In genomic region chr12:101707131-101707782, GRCh38 we compare ENCODE assay signal across 1 cellular context.
TF ChIP-seq lines count a peak whose summit lies in the region.

No MANE protein-coding gene starts in this region.

TF ChIP-seq in K562, 482 proteins besides CTCF, POLR2A, EP300 and RAD21 (continues in another document):
- no peak for TF ChIP-seq ZBTB5 (IDR thresholded peaks at IDR 0.05)
- TF ChIP-seq, protein P1, sequence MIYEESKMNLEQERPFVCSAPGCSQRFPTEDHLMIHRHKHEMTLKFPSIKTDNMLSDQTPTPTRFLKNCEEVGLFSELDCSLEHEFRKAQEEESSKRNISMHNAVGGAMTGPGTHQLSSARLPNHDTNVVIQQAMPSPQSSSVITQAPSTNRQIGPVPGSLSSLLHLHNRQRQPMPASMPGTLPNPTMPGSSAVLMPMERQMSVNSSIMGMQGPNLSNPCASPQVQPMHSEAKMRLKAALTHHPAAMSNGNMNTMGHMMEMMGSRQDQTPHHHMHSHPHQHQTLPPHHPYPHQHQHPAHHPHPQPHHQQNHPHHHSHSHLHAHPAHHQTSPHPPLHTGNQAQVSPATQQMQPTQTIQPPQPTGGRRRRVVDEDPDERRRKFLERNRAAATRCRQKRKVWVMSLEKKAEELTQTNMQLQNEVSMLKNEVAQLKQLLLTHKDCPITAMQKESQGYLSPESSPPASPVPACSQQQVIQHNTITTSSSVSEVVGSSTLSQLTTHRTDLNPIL (CRISPR knock-in tag; IDR thresholded peaks at IDR 0.05), result no peak
- peak; percentile 81 for TF ChIP-seq SMARCA4 (IDR thresholded peaks at IDR 0.05)
- TF ChIP-seq KLF13 (tag; IDR thresholded peaks at IDR 0.05; ENCODE audit: borderline replicate concordance, low read depth), result no peak
- TF ChIP-seq ZNF3 (CRISPR knock-in tag; IDR thresholded peaks at IDR 0.05), result no peak
- no peak for TF ChIP-seq POLR3G (IDR thresholded peaks at IDR 0.05; ENCODE audit: extremely low read depth, insufficient read length, insufficient replicate concordance)
- no peak for TF ChIP-seq PHB2 (IDR thresholded peaks at IDR 0.05; ENCODE audit: low read depth)
- no peak for TF ChIP-seq IFI16 (CRISPR knock-in tag; IDR thresholded peaks at IDR 0.05)
- TF ChIP-seq KAT8 (IDR thresholded peaks at IDR 0.05; ENCODE audit: low read depth), result no peak
- no peak for TF ChIP-seq POLR3A (IDR thresholded peaks at IDR 0.05; ENCODE audit: borderline replicate concordance, extremely low read depth, insufficient read depth, insufficient read length)
- no peak for TF ChIP-seq GABPA (tag; conservative IDR thresholded peaks at IDR 0.05; ENCODE audit: low read depth)
- TF ChIP-seq ZNF778 (CRISPR knock-in tag; IDR thresholded peaks at IDR 0.05), result no peak
- peak in 1 of 2 experiments; percentile 41; a peak in 1 of 4 replicates for TF ChIP-seq RCOR1 (IDR thresholded peaks at IDR 0.05; ENCODE audit: borderline replicate concordance in 1 of 2, low read depth in 2 of 2, low read length in 2 of 2)
- peak; percentile 81 for TF ChIP-seq ARID1B (IDR thresholded peaks at IDR 0.05)
- no peak for TF ChIP-seq FOXJ2 (tag; IDR thresholded peaks at IDR 0.05)
- TF ChIP-seq, protein P2, sequence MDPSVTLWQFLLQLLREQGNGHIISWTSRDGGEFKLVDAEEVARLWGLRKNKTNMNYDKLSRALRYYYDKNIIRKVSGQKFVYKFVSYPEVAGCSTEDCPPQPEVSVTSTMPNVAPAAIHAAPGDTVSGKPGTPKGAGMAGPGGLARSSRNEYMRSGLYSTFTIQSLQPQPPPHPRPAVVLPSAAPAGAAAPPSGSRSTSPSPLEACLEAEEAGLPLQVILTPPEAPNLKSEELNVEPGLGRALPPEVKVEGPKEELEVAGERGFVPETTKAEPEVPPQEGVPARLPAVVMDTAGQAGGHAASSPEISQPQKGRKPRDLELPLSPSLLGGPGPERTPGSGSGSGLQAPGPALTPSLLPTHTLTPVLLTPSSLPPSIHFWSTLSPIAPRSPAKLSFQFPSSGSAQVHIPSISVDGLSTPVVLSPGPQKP (CRISPR knock-in tag; IDR thresholded peaks at IDR 0.05), result no peak
- TF ChIP-seq ZFP1 (CRISPR knock-in tag; IDR thresholded peaks at IDR 0.05), result no peak
- no peak for TF ChIP-seq CCNT2 (IDR thresholded peaks at IDR 0.05; ENCODE audit: borderline replicate concordance, extremely low read depth, insufficient read length, low read depth, low read length)
- no peak for TF ChIP-seq HOXB6 (CRISPR knock-in tag; IDR thresholded peaks at IDR 0.05; ENCODE audit: borderline replicate concordance)
- TF ChIP-seq, protein P3, sequence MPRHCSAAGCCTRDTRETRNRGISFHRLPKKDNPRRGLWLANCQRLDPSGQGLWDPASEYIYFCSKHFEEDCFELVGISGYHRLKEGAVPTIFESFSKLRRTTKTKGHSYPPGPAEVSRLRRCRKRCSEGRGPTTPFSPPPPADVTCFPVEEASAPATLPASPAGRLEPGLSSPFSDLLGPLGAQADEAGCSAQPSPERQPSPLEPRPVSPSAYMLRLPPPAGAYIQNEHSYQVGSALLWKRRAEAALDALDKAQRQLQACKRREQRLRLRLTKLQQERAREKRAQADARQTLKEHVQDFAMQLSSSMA (CRISPR knock-in tag; IDR thresholded peaks at IDR 0.05), result no peak
- TF ChIP-seq, protein P4, sequence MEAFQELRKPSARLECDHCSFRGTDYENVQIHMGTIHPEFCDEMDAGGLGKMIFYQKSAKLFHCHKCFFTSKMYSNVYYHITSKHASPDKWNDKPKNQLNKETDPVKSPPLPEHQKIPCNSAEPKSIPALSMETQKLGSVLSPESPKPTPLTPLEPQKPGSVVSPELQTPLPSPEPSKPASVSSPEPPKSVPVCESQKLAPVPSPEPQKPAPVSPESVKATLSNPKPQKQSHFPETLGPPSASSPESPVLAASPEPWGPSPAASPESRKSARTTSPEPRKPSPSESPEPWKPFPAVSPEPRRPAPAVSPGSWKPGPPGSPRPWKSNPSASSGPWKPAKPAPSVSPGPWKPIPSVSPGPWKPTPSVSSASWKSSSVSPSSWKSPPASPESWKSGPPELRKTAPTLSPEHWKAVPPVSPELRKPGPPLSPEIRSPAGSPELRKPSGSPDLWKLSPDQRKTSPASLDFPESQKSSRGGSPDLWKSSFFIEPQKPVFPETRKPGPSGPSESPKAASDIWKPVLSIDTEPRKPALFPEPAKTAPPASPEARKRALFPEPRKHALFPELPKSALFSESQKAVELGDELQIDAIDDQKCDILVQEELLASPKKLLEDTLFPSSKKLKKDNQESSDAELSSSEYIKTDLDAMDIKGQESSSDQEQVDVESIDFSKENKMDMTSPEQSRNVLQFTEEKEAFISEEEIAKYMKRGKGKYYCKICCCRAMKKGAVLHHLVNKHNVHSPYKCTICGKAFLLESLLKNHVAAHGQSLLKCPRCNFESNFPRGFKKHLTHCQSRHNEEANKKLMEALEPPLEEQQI (IDR thresholded peaks at IDR 0.05), result no peak
- TF ChIP-seq LCOR (CRISPR knock-in tag; IDR thresholded peaks at IDR 0.05), result no peak
- TF ChIP-seq KDM5B (IDR thresholded peaks at IDR 0.05; ENCODE audit: insufficient replicate concordance, low read depth, low read length), result no peak
- no peak for TF ChIP-seq GTF3C2 (IDR thresholded peaks at IDR 0.05; ENCODE audit: borderline replicate concordance, extremely low read depth, insufficient read length)
- no peak for TF ChIP-seq HNRNPL (IDR thresholded peaks at IDR 0.05; ENCODE audit: low read depth, low read length)
- no peak for TF ChIP-seq ZNF583 (CRISPR knock-in tag; IDR thresholded peaks at IDR 0.05)
- TF ChIP-seq RBM34 (IDR thresholded peaks at IDR 0.05; ENCODE audit: borderline replicate concordance, insufficient read depth, low read length), result no peak
- TF ChIP-seq FOXM1 (IDR thresholded peaks at IDR 0.05; ENCODE audit: low read depth), result peak; percentile 57; the same call in 1 of the 2 replicates
- TF ChIP-seq FOXM1 (CRISPR knock-in tag; IDR thresholded peaks at IDR 0.05; ENCODE audit: low read depth), result no peak
- TF ChIP-seq NONO (IDR thresholded peaks at IDR 0.05; ENCODE audit: low read depth in 2 of 2, low read length in 1 of 2), result no peak
- no peak for TF ChIP-seq MTA2 (IDR thresholded peaks at IDR 0.05; ENCODE audit: low read depth)
- no peak for TF ChIP-seq DLX4 (CRISPR knock-in tag; IDR thresholded peaks at IDR 0.05)
- no peak for TF ChIP-seq NR2F6 (CRISPR knock-in tag; IDR thresholded peaks at IDR 0.05)
- no peak for TF ChIP-seq PHF8 (IDR thresholded peaks at IDR 0.05; ENCODE audit: borderline replicate concordance, low read length)
- TF ChIP-seq SRSF7 (optimal IDR thresholded peaks at IDR 0.05; ENCODE audit: low read depth, low read length), result no peak
- no peak for TF ChIP-seq CREBBP (IDR thresholded peaks at IDR 0.05; ENCODE audit: low read depth, low read length)
- TF ChIP-seq RBM15 (IDR thresholded peaks at IDR 0.05; ENCODE audit: insufficient read depth, low read length), result no peak
- peak in 1 of 2 experiments; percentile 26 for TF ChIP-seq AFF1 (IDR thresholded peaks at IDR 0.05; ENCODE audit: low read depth in 1 of 2, partially characterized antibody in 2 of 2)
- TF ChIP-seq MAFG (tag; conservative IDR thresholded peaks at IDR 0.05), result no peak
- TF ChIP-seq, protein P5, sequence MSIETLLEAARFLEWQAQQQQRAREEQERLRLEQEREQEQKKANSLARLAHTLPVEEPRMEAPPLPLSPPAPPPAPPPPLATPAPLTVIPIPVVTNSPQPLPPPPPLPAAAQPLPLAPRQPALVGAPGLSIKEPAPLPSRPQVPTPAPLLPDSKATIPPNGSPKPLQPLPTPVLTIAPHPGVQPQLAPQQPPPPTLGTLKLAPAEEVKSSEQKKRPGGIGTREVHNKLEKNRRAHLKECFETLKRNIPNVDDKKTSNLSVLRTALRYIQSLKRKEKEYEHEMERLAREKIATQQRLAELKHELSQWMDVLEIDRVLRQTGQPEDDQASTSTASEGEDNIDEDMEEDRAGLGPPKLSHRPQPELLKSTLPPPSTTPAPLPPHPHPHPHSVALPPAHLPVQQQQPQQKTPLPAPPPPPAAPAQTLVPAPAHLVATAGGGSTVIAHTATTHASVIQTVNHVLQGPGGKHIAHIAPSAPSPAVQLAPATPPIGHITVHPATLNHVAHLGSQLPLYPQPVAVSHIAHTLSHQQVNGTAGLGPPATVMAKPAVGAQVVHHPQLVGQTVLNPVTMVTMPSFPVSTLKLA (conservative IDR thresholded peaks at IDR 0.05), result peak in 1 of 2 experiments; percentile 40; a peak in 1 of 4 replicates
- no peak for TF ChIP-seq NCOR1 (IDR thresholded peaks at IDR 0.05)
- TF ChIP-seq CEBPB (tag; IDR thresholded peaks at IDR 0.05), result no peak
- TF ChIP-seq MAZ (CRISPR knock-in tag; conservative IDR thresholded peaks at IDR 0.05 in 1 of 2, IDR thresholded peaks at IDR 0.05 in 1 of 2), result no peak
- peak; percentile 48 for TF ChIP-seq TAL1 (IDR thresholded peaks at IDR 0.05)
- no peak for TF ChIP-seq TOE1 (IDR thresholded peaks at IDR 0.05; ENCODE audit: borderline replicate concordance)
- TF ChIP-seq TOE1 (CRISPR knock-in tag; IDR thresholded peaks at IDR 0.05; ENCODE audit: borderline replicate concordance, low read depth), result no peak
- TF ChIP-seq RBBP5 (IDR thresholded peaks at IDR 0.05; ENCODE audit: borderline replicate concordance, insufficient read depth, low read length, poor library complexity, severe bottlenecking), result peak; percentile 39
- no peak for TF ChIP-seq YY1 (IDR thresholded peaks at IDR 0.05; ENCODE audit: borderline replicate concordance in 1 of 3, control insufficient read depth in 1 of 3, extremely low read depth in 1 of 3, insufficient read depth in 3 of 3, insufficient read length in 1 of 3, insufficient replicate concordance in 2 of 3, low read depth in 1 of 3, low read length in 2 of 3)
- TF ChIP-seq CBFA2T3 (IDR thresholded peaks at IDR 0.05), result peak; percentile 78
- TF ChIP-seq TRIM28 (IDR thresholded peaks at IDR 0.05), result no peak
- TF ChIP-seq ZNF561 (CRISPR knock-in tag; conservative IDR thresholded peaks at IDR 0.05), result no peak
- peak; percentile 76; the same call in 1 of the 2 replicates for TF ChIP-seq EHMT2 (IDR thresholded peaks at IDR 0.05)
- no peak for TF ChIP-seq HNRNPH1 (optimal IDR thresholded peaks at IDR 0.05; ENCODE audit: low read depth, low read length)
- no peak for TF ChIP-seq CHCHD3 (CRISPR knock-in tag; IDR thresholded peaks at IDR 0.05)
- TF ChIP-seq ZC3H11A (IDR thresholded peaks at IDR 0.05; ENCODE audit: low read depth, low read length), result no peak
- no peak for TF ChIP-seq ZNF24 (IDR thresholded peaks at IDR 0.05)
- no peak for TF ChIP-seq ZSCAN32 (CRISPR knock-in tag; IDR thresholded peaks at IDR 0.05)
